Comparison of ENCODE assay signal across 19 cellular contexts in the genomic region with DNA sequence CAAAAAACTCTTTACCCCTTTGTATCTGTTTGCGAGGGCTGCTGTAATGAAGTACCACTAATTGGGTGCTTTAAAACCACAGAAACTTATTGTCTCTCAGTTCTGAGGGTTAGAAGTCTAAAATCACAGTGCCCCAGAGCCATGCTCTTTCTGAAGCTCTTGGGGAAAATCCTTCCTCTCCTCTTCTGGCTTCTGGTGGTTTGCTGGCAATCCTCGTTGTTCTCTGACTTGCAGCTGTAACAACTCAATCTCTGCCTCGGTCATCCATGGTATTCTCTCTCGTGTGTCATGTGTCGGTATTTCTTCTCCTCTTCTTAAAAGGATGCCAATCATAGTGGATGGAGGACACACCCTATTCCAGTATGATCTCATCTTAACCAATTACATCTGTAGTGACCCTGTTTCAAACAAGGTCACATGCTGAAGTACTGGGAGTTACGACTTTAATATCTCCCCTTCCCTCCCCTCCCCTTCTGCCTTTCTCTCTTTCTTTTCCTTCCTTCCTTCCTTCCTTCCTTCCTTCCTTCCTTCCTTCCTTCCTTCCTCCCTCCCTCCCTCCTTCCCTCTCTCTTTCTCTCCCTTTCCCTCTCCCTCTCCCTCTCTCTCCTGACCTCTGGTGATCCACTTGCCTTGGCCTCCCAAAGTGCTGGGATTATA. TPM values are rescaled to one million over a fixed set of nuclear protein-coding genes. Genes with fewer than 3 reads are reported as not detected.
DNase-seq lines count a peak whose midpoint lies in the region; ATAC-seq lines count a peak whose summit lies in the region.
"Had no signal": no experiment of that assay in that cellular context is flagged by ENCODE, and none has a peak within 500 bp of the region (broad histone marks: within the 10 kb centered on the region; RNA-seq: fewer than 3 reads in every experiment).

No MANE protein-coding gene starts in this region.

- no peak overlapping the region for H2AK5ac ChIP-seq in mesenchymal stem cell (ENCODE audit: low read length, severe bottlenecking)

- peak overlapping the region in 1 of 2 experiments; percentile 53 for H3K4me3 ChIP-seq in mesenchymal stem cell (ENCODE audit: insufficient read depth in 1 of 2, low read depth in 1 of 2, low read length in 2 of 2)

- H3K9me3 ChIP-seq in mesenchymal stem cell (ENCODE audit: control insufficient read depth, low read length): no peaks in the 10 kb centered on the region

- no peak overlapping the region for H2BK5ac ChIP-seq in mesenchymal stem cell (ENCODE audit: low read depth, low read length, poor library complexity, severe bottlenecking)

- H3K4ac ChIP-seq in mesenchymal stem cell (ENCODE audit: low read depth in 1 of 2, low read length in 2 of 2): no peak overlapping the region

- no peak overlapping the region for H3K18ac ChIP-seq in mesenchymal stem cell (ENCODE audit: low read depth in 1 of 2, low read length in 2 of 2)

- H4K8ac ChIP-seq in mesenchymal stem cell (ENCODE audit: low read length): no peak overlapping the region

- no peaks in the 10 kb centered on the region for H3K79me1 ChIP-seq in mesenchymal stem cell (replicated peaks; ENCODE audit: low read length, poor library complexity, severe bottlenecking)

- H3K23ac ChIP-seq in mesenchymal stem cell (ENCODE audit: low read length in 2 of 2): no peak overlapping the region

- peak; percentile 85 for ATAC-seq in GM18498 (IDR thresholded peaks at IDR 0.05; ENCODE audit: unreplicated experiment)
- ATAC-seq in GM21723 (IDR thresholded peaks at IDR 0.05; ENCODE audit: unreplicated experiment): peak; percentile 65
- peak; percentile 83 for ATAC-seq in HG03432 (IDR thresholded peaks at IDR 0.05; ENCODE audit: unreplicated experiment)
- no peak for ATAC-seq in HG03457 (IDR thresholded peaks at IDR 0.05; ENCODE audit: unreplicated experiment)
- ATAC-seq: activated CD8-positive, alpha-beta T cell treated with anti-CD3 and anti-CD28 coated beads, Interleukin-2, amount 10 ng/mL, durations not matched to agents 7 days and 5 days; stimulated activated naive CD8-positive, alpha-beta T cell treated with anti-CD3 and anti-CD28 coated beads, Interleukin-15, amount 100 ng/mL, for 72 hours had no signal

- no peak for DNase-seq in mesenchymal stem cell
- no peak for DNase-seq in stimulated activated CD4-positive, alpha-beta T cell treated with anti-CD3 and anti-CD28 coated beads, Interleukin-2, amount 100 ng/mL, for 24 hours
- no peak for DNase-seq in activated effector memory CD4-positive, alpha-beta T cell treated with Interleukin-2 at 50 U/mL for 16 hours
- no peak for DNase-seq in activated CD4-positive, CD25-positive, alpha-beta regulatory T cell treated with anti-CD3 and anti-CD28 coated beads, Interleukin-2, amount 50 U/mL, for 72 hours
- DNase-seq: activated CD8-positive, alpha-beta T cell treated with anti-CD3 and anti-CD28 coated beads, Interleukin-2, amount 10 ng/mL, durations not matched to agents 7 days and 5 days; activated gamma-delta T cell; glutamatergic neuron; Karpas-422; kidney; NCI-H1694; NCI-H69; RPMI8226; stimulated activated naive CD8-positive, alpha-beta T cell treated with anti-CD3 and anti-CD28 coated beads, Interleukin-15, amount 100 ng/mL, for 72 hours; T1000 had no signal

- WGBS in mesenchymal stem cell: 79% methylated on average over 6 of the region's 6 CpGs

- no peak overlapping the region for H3K14ac ChIP-seq in mesenchymal stem cell (ENCODE audit: low read length in 2 of 2)

- H2BK120ac ChIP-seq in mesenchymal stem cell (ENCODE audit: low read depth, low read length): no peak overlapping the region

- H3K4me2 ChIP-seq in mesenchymal stem cell (ENCODE audit: low read length, poor library complexity, severe bottlenecking): no peak overlapping the region

- H4K91ac ChIP-seq in mesenchymal stem cell (ENCODE audit: low read length): no peak overlapping the region

- no peaks in the 10 kb centered on the region for H3K36me3 ChIP-seq in mesenchymal stem cell (ENCODE audit: control insufficient read depth in 1 of 2, insufficient read depth in 2 of 2, low read depth in 1 of 2, low read length in 2 of 2)

- H3K9ac ChIP-seq in mesenchymal stem cell (ENCODE audit: low read length): peak overlapping the region; percentile 67

- no peak overlapping the region for H2BK12ac ChIP-seq in mesenchymal stem cell (ENCODE audit: low read length in 2 of 2)

- H3K27ac ChIP-seq in mesenchymal stem cell (ENCODE audit: low read length, poor library complexity, severe bottlenecking): no peak overlapping the region
- H3K27ac ChIP-seq: C4-2B had no signal

- H3K4me1 ChIP-seq in mesenchymal stem cell (ENCODE audit: control insufficient read depth, insufficient read depth, low read depth, low read length): no peaks in the 10 kb centered on the region

- H2BK15ac ChIP-seq in mesenchymal stem cell (ENCODE audit: low read depth, poor library complexity, severe bottlenecking): no peak overlapping the region

- no peaks in the 10 kb centered on the region for H3K27me3 ChIP-seq in mesenchymal stem cell (ENCODE audit: control insufficient read depth in 1 of 2, insufficient read depth in 1 of 2, low read length in 2 of 2)

- no peak overlapping the region for H2AFZ ChIP-seq in mesenchymal stem cell (ENCODE audit: low read depth, low read length)

RNA-seq across cellular contexts. Expression of gene ARL8B, which starts 6.5 kb away (rescaled TPM):
- polyA plus RNA-seq in mesenchymal stem cell (2013, experiment 1 of 2): 101 TPM
- 108 TPM for polyA plus RNA-seq in mesenchymal stem cell (2013, experiment 2 of 2)
